ENCODE assay signal across 14 cellular contexts in genomic region chr16:11315499-11315898, GRCh38. TPM values are rescaled to one million over a fixed set of nuclear protein-coding genes. Genes with fewer than 3 reads are reported as not detected.
DNase-seq lines count a peak whose midpoint lies in the region; ATAC-seq and TF ChIP-seq lines count a peak whose summit lies in the region.
"Had no signal": no experiment of that assay in that cellular context is flagged by ENCODE, and none has a peak within 500 bp of the region (broad histone marks: within the 10 kb centered on the region; RNA-seq: fewer than 3 reads in every experiment).

No MANE protein-coding gene starts in this region.

- no peaks in the 10 kb centered on the region for H3K9me3 Mint-ChIP-seq in type B pancreatic cell
- H3K9me3 Mint-ChIP-seq: activated T-cell treated with anti-CD3 and anti-CD28 coated beads, Interleukin-2, amount 50 U/mL, for 24 hours had no signal

- H3K4me3 Mint-ChIP-seq in type B pancreatic cell, result no peak overlapping the region
- H3K4me3 Mint-ChIP-seq: activated T-cell treated with anti-CD3 and anti-CD28 coated beads, Interleukin-2, amount 50 U/mL, for 24 hours had no signal

- no peaks in the 10 kb centered on the region for H3K36me3 Mint-ChIP-seq in type B pancreatic cell

- POLR2A ChIA-PET in HEK293T (lab: Yijun Ruan, JAX), result no interaction called here

- peak; percentile 64 for TF ChIP-seq CTCF in type B pancreatic cell (conservative IDR thresholded peaks at IDR 0.05)

- H3K4me1 Mint-ChIP-seq in type B pancreatic cell (ENCODE audit: unreplicated experiment), result peaks cover 23% of the 10 kb centered on the region

- no peak for ATAC-seq in HG02970 (IDR thresholded peaks at IDR 0.05; ENCODE audit: low FRiP score, unreplicated experiment)

- H3K27ac Mint-ChIP-seq in type B pancreatic cell, result no peak overlapping the region
- H3K27ac Mint-ChIP-seq: activated T-cell treated with anti-CD3 and anti-CD28 coated beads, Interleukin-2, amount 50 U/mL, for 24 hours had no signal

- DNase-seq in NCI-H510A (lab: John Stamatoyannopoulos, UW), result peak; percentile 15
- DNase-seq in NCI-H510A treated with DMSO at 0.1 percent for 48 hours (lab: John Stamatoyannopoulos, UW), result no peak
- DNase-seq in amniotic epithelial cell (ENCODE audit: low read depth), result peak; percentile 48
- peak; percentile 92 for DNase-seq in iPS-NIHi11 (ENCODE audit: low spot score)
- no peak for DNase-seq in type B pancreatic cell (ENCODE audit: extremely low spot score, unreplicated experiment)
- DNase-seq in MV-4-11 (lab: John Stamatoyannopoulos, UW), result no peak
- DNase-seq in HEK293T (ENCODE audit: extremely low spot score), result no peak
- DNase-seq: activated T-cell treated with anti-CD3 and anti-CD28 coated beads, Interleukin-2, amount 50 U/mL, for 24 hours; GDM1; OCI-M1; stimulated activated naive CD4-positive, alpha-beta T cell had no signal

- H3K27me3 Mint-ChIP-seq in type B pancreatic cell, result no peaks in the 10 kb centered on the region
- H3K27me3 Mint-ChIP-seq: activated T-cell treated with anti-CD3 and anti-CD28 coated beads, Interleukin-2, amount 50 U/mL, for 24 hours had no signal

- CTCF ChIA-PET in HEK293T (lab: Yijun Ruan, JAX), result no interaction called here

TF ChIP-seq in HEK293T, 16 proteins besides CTCF, POLR2A, EP300 and RAD21:
- TF ChIP-seq LEF1 (IDR thresholded peaks at IDR 0.05; ENCODE audit: borderline replicate concordance), result no peak
- TF ChIP-seq NFRKB (IDR thresholded peaks at IDR 0.05), result no peak
- TF ChIP-seq ZNF384 (IDR thresholded peaks at IDR 0.05), result no peak
- TF ChIP-seq TARDBP (IDR thresholded peaks at IDR 0.05), result no peak
- no peak for TF ChIP-seq ARNT (IDR thresholded peaks at IDR 0.05)
- no peak for TF ChIP-seq L3MBTL2 (conservative IDR thresholded peaks at IDR 0.05)
- no peak for TF ChIP-seq FOXK2 (IDR thresholded peaks at IDR 0.05)
- no peak for TF ChIP-seq HDGF (IDR thresholded peaks at IDR 0.05; ENCODE audit: borderline replicate concordance)
- TF ChIP-seq CTBP1 (IDR thresholded peaks at IDR 0.05; ENCODE audit: borderline replicate concordance), result no peak
- TF ChIP-seq ELF4 (IDR thresholded peaks at IDR 0.05), result no peak
- no peak for TF ChIP-seq BHLHE40 (IDR thresholded peaks at IDR 0.05; ENCODE audit: borderline replicate concordance)
- TF ChIP-seq FOXA1 (IDR thresholded peaks at IDR 0.05), result no peak
- no peak for TF ChIP-seq FOXM1 (IDR thresholded peaks at IDR 0.05; ENCODE audit: borderline replicate concordance)
- no peak for TF ChIP-seq SUZ12 (IDR thresholded peaks at IDR 0.05)
- no peak for TF ChIP-seq PKNOX1 (IDR thresholded peaks at IDR 0.05)
- TF ChIP-seq SP1 (IDR thresholded peaks at IDR 0.05), result no peak

RNA-seq across cellular contexts. Expression of gene RMI2, which starts 29.8 kb away (rescaled TPM):
- total RNA-seq in type B pancreatic cell (ENCODE audit: low replicate concordance), result 30.0 and 41.3 TPM in 2 replicates

RNA-seq across cellular contexts. Expression of gene PRM1, which starts 34.4 kb away (rescaled TPM):
- not detected in 2 replicates for total RNA-seq in type B pancreatic cell (ENCODE audit: low replicate concordance)
- total RNA-seq: cerebellum, glomerular endothelial cell had no signal

RNA-seq across cellular contexts. Expression of gene PRM2, which starts 39.2 kb away (rescaled TPM):
- not detected in 2 replicates for total RNA-seq in type B pancreatic cell (ENCODE audit: low replicate concordance)
- total RNA-seq: cerebellum, glomerular endothelial cell had no signal

RNA-seq across cellular contexts. Expression of gene PRM3, which starts 42.1 kb away (rescaled TPM):
- total RNA-seq in type B pancreatic cell (ENCODE audit: low replicate concordance), result not detected in 2 replicates
- total RNA-seq: cerebellum, glomerular endothelial cell had no signal

RNA-seq across cellular contexts. Expression of gene TNP2, which starts 46.4 kb away (rescaled TPM):
- total RNA-seq in type B pancreatic cell (ENCODE audit: low replicate concordance), result not detected in 2 replicates
- total RNA-seq: cerebellum, glomerular endothelial cell had no signal

Comparison
In these comparisons a context has a peak if more than half of its experiments do, and no peak if none do; other contexts are left out.
1. DNase-seq: peak in NCI-H510A (single experiment), amniotic epithelial cell (single experiment) and iPS-NIHi11 (single experiment); none in NCI-H510A treated with DMSO at 0.1 percent for 48 hours (single experiment), type B pancreatic cell (single experiment), MV-4-11 (single experiment) and HEK293T (single experiment).